Comparison of ENCODE assay signal across 2 cellular contexts in genomic region chr11:60842688-60843605, GRCh38.
TF ChIP-seq lines count a peak whose summit lies in the region.

No MANE protein-coding gene starts in this region.

TF ChIP-seq in A549, 52 proteins besides CTCF, POLR2A, EP300 and RAD21:
- TF ChIP-seq CHD4 (IDR thresholded peaks at IDR 0.05; ENCODE audit: borderline replicate concordance) = no peak
- TF ChIP-seq RCOR1 (IDR thresholded peaks at IDR 0.05; ENCODE audit: low read depth, low read length) = no peak
- no peak for TF ChIP-seq RNF2 (IDR thresholded peaks at IDR 0.05; ENCODE audit: borderline replicate concordance, low read depth)
- no peak for TF ChIP-seq BHLHE40 (IDR thresholded peaks at IDR 0.05; ENCODE audit: low read depth, low read length)
- no peak for TF ChIP-seq EHF (CRISPR knock-in tag; IDR thresholded peaks at IDR 0.05)
- no peak for TF ChIP-seq MAX (IDR thresholded peaks at IDR 0.05)
- TF ChIP-seq EHMT2 (IDR thresholded peaks at IDR 0.05; ENCODE audit: low read depth) = no peak
- no peak for TF ChIP-seq GATA3 (IDR thresholded peaks at IDR 0.05; ENCODE audit: borderline replicate concordance)
- TF ChIP-seq ATOH8 (CRISPR knock-in tag; IDR thresholded peaks at IDR 0.05; ENCODE audit: low read depth) = no peak
- no peak for TF ChIP-seq FOXS1 (CRISPR knock-in tag; IDR thresholded peaks at IDR 0.05)
- no peak for TF ChIP-seq MAZ (IDR thresholded peaks at IDR 0.05; ENCODE audit: borderline replicate concordance, low read depth, low read length)
- TF ChIP-seq PHF8 (IDR thresholded peaks at IDR 0.05; ENCODE audit: borderline replicate concordance, low read depth) = no peak
- TF ChIP-seq NPAS2 (CRISPR knock-in tag; IDR thresholded peaks at IDR 0.05; ENCODE audit: borderline replicate concordance) = no peak
- no peak for TF ChIP-seq HOXB5 (CRISPR knock-in tag; IDR thresholded peaks at IDR 0.05)
- no peak for TF ChIP-seq CEBPB (IDR thresholded peaks at IDR 0.05)
- TF ChIP-seq POLR2AphosphoS2 (conservative IDR thresholded peaks at IDR 0.05; ENCODE audit: low read length) = no peak
- no peak for TF ChIP-seq BCL3 (IDR thresholded peaks at IDR 0.05)
- no peak for TF ChIP-seq TFCP2L1 (CRISPR knock-in tag; IDR thresholded peaks at IDR 0.05)

TF ChIP-seq in K562, 482 proteins besides CTCF, POLR2A, EP300 and RAD21:
- TF ChIP-seq CCAR2 (IDR thresholded peaks at IDR 0.05; ENCODE audit: low read depth, low read length) (no peak), ZNF561 (CRISPR knock-in tag; conservative IDR thresholded peaks at IDR 0.05) (no peak), ELF2 (CRISPR knock-in tag; IDR thresholded peaks at IDR 0.05) (no peak), SIN3A (IDR thresholded peaks at IDR 0.05; ENCODE audit: borderline replicate concordance in 2 of 2, control insufficient read depth in 1 of 2, low read depth in 2 of 2, low read length in 2 of 2) (0 out of 4 replicates have a peak, but pooled peaks of 1 of the 2 experiments have one; percentile 6), GTF2B (IDR thresholded peaks at IDR 0.05; ENCODE audit: extremely low read depth, insufficient read length) (no peak), RNF219 (CRISPR knock-in tag; IDR thresholded peaks at IDR 0.05) (no peak), BMI1 (IDR thresholded peaks at IDR 0.05; ENCODE audit: low read length) (no peak), ZEB2 (IDR thresholded peaks at IDR 0.05) (no peak), DPF2 (IDR thresholded peaks at IDR 0.05) (no peak), CREM (IDR thresholded peaks at IDR 0.05; ENCODE audit: low read depth) (0 out of 2 replicates have a peak, but pooled peaks have one; percentile 28), MAX (CRISPR knock-in tag; IDR thresholded peaks at IDR 0.05) (no peak), FOSL1 (tag; conservative IDR thresholded peaks at IDR 0.05) (no peak), NCOA2 (IDR thresholded peaks at IDR 0.05; ENCODE audit: partially characterized antibody in 2 of 2) (no peak), EZH2 (IDR thresholded peaks at IDR 0.05; ENCODE audit: borderline replicate concordance, low read depth, low read length) (no peak), POLR2G (IDR thresholded peaks at IDR 0.05; ENCODE audit: low read depth, low read length) (no peak), ATF3 (IDR thresholded peaks at IDR 0.05) (peak; percentile 42; the same call in 1 of the 2 replicates), ATF3 (CRISPR knock-in tag; conservative IDR thresholded peaks at IDR 0.05) (no peak), ZNF347 (CRISPR knock-in tag; IDR thresholded peaks at IDR 0.05; ENCODE audit: low read depth) (no peak), CSDE1 (IDR thresholded peaks at IDR 0.05) (no peak), JUNB (CRISPR knock-in tag; conservative IDR thresholded peaks at IDR 0.05) (no peak), ZNF449 (CRISPR knock-in tag; IDR thresholded peaks at IDR 0.05) (no peak), ZNF79 (CRISPR knock-in tag; IDR thresholded peaks at IDR 0.05; ENCODE audit: low read depth) (no peak), MNT (conservative IDR thresholded peaks at IDR 0.05) (no peak), POLR3A (IDR thresholded peaks at IDR 0.05; ENCODE audit: borderline replicate concordance, extremely low read depth, insufficient read depth, insufficient read length) (no peak), RFX7 (CRISPR knock-in tag; IDR thresholded peaks at IDR 0.05) (no peak), TSC22D4 (tag; IDR thresholded peaks at IDR 0.05) (no peak), ZNF23 (CRISPR knock-in tag; IDR thresholded peaks at IDR 0.05) (no peak), SRSF1 (IDR thresholded peaks at IDR 0.05; ENCODE audit: low read depth, low read length) (no peak), TBP (optimal IDR thresholded peaks at IDR 0.05; ENCODE audit: low read depth, low read length) (peak; percentile 24), ARID3B (CRISPR knock-in tag; IDR thresholded peaks at IDR 0.05; ENCODE audit: borderline replicate concordance) (no peak), NR3C1 (CRISPR knock-in tag; IDR thresholded peaks at IDR 0.05) (no peak), ATF1 (CRISPR knock-in tag; IDR thresholded peaks at IDR 0.05) (no peak), ATF1 (tag; IDR thresholded peaks at IDR 0.05) (no peak), TAF9B (IDR thresholded peaks at IDR 0.05; ENCODE audit: partially characterized antibody) (no peak), ZC3H4 (CRISPR knock-in tag; IDR thresholded peaks at IDR 0.05; ENCODE audit: borderline replicate concordance) (no peak), ZNF699 (CRISPR knock-in tag; IDR thresholded peaks at IDR 0.05; ENCODE audit: insufficient replicate concordance) (no peak), PRDM10 (IDR thresholded peaks at IDR 0.05; ENCODE audit: partially characterized antibody) (peak; percentile 17), ZNF398 (CRISPR knock-in tag; IDR thresholded peaks at IDR 0.05) (no peak), PTTG1 (tag; IDR thresholded peaks at IDR 0.05; ENCODE audit: low read depth) (no peak), KDM5B (IDR thresholded peaks at IDR 0.05; ENCODE audit: insufficient replicate concordance, low read depth, low read length) (peak; percentile 24)
